8 cellular contexts compared by ENCODE assay signal in genomic region chr1:84690397-84691138, GRCh38. TPM values are rescaled to one million over a fixed set of nuclear protein-coding genes. Genes with fewer than 3 reads are reported as not detected.
DNase-seq lines count a peak whose midpoint lies in the region; ATAC-seq and TF ChIP-seq lines count a peak whose summit lies in the region.

SSX2IP (minus strand) TSS chr1:84690461; CDS start chr1:84671219, 19,242 bp downstream.

- H3K9ac ChIP-seq in IMR-90 (ENCODE audit: low read depth, low read length) = peak within 1 kb of the TSS; percentile 65

- H4K91ac ChIP-seq in IMR-90 (ENCODE audit: insufficient read depth, low read depth, low read length) = no peak within 1 kb of the TSS

- POLR2A ChIA-PET in IMR-90 (lab: Charles Lee; ENCODE audit: unreplicated experiment) = no interaction called here
- POLR2A ChIA-PET in OCI-LY7 (lab: Charles Lee) = interaction anchor here (0.6 to 1.5 kb wide), 3 partner anchors 117 to 388 kb away, joined by 4 to 7 read pairs (median 6); partner anchors contain the start of genes GNG5 and SPATA1

- TF ChIP-seq RAD21 in IMR-90 (IDR thresholded peaks at IDR 0.05; ENCODE audit: low read length) = no peak

- peak within 1 kb of the TSS; percentile 96 for H3K4me3 ChIP-seq in IMR-90 (ENCODE audit: insufficient read depth, low read depth, low read length)
- H3K4me3 ChIP-seq in OCI-LY7 (ENCODE audit: low read depth, low read length, poor library complexity, severe bottlenecking) = peak within 1 kb of the TSS; percentile 84
- H3K4me3 ChIP-seq in epithelial cell of esophagus (ENCODE audit: low read length) = peak within 1 kb of the TSS; percentile 72

- no peak within 1 kb of the TSS; the same call in 1 of the 2 replicates for H3K14ac ChIP-seq in IMR-90 (replicated peaks; ENCODE audit: low read depth, low read length)

- dilution Hi-C loops in IMR-90 (cut with HindIII; ENCODE audit: low sequenced_read_pairs, unreplicated experiment) = no loop called here

- H2AFZ ChIP-seq in IMR-90 (replicated peaks; ENCODE audit: low read length, poor library complexity) (peak within 1 kb of the TSS; percentile 91), OCI-LY7 (ENCODE audit: low read length) (peak within 1 kb of the TSS; percentile 93)

- H3K36me3 ChIP-seq in IMR-90 (ENCODE audit: control insufficient read depth, insufficient read depth, low read length) (no peaks in the 10 kb centered on the region), OCI-LY7 (ENCODE audit: insufficient read depth, low read length) (no peaks in the 10 kb centered on the region; the same call in 1 of the 2 replicates)

- no peak within 1 kb of the TSS for H2BK120ac ChIP-seq in IMR-90 (ENCODE audit: low read depth, low read length)

- H2AK9ac ChIP-seq in IMR-90 (replicated peaks; ENCODE audit: low read depth, low read length, poor library complexity) = peak within 1 kb of the TSS; percentile 33

- peak within 1 kb of the TSS; percentile 31; the same call in 1 of the 2 replicates for H4K5ac ChIP-seq in IMR-90 (ENCODE audit: low read depth, low read length)

- BruUV-seq in IMR-90 (replicated peaks; lab: Mats Ljungman, UMichigan) = no TSS peak
- no TSS peak for BruUV-seq in OCI-LY7 (replicated peaks; lab: Mats Ljungman, UMichigan)

- no peak within 1 kb of the TSS for H3K56ac ChIP-seq in IMR-90 (ENCODE audit: extremely low read depth, insufficient read depth, low read length)

- H3K23ac ChIP-seq in IMR-90 (ENCODE audit: low read depth, low read length) = peak within 1 kb of the TSS; percentile 41

- H2BK15ac ChIP-seq in IMR-90 (ENCODE audit: low read depth, low read length) = no peak within 1 kb of the TSS; the same call in 2 of the 3 replicates

- peaks cover 16 to 18% of the 10 kb centered on the region in 2 experiments for H3K79me1 ChIP-seq in IMR-90 (ENCODE audit: low read depth in 1 of 2, low read length in 2 of 2)

- in situ Hi-C loops in IMR-90 (cut with MboI; ENCODE audit: low sequenced_read_pairs) = no loop called here

- TF ChIP-seq CTCF in IMR-90 (conservative IDR thresholded peaks at IDR 0.05; ENCODE audit: low read depth, low read length) (no peak), OCI-LY7 (conservative IDR thresholded peaks at IDR 0.05; ENCODE audit: low read length) (no peak), epithelial cell of esophagus (IDR thresholded peaks at IDR 0.05; ENCODE audit: insufficient read depth, low read depth, low read length, missing control alignments) (no peak)

- H4K20me1 ChIP-seq in IMR-90 (ENCODE audit: insufficient read depth, low read length) (no peaks in the 10 kb centered on the region; the same call in 1 of the 2 replicates), OCI-LY7 (ENCODE audit: insufficient read depth, low read length) (peaks cover 25% of the 10 kb centered on the region; the same call in 1 of the 2 replicates)

- H3K4me2 ChIP-seq in IMR-90 (ENCODE audit: low read depth, low read length) (peak within 1 kb of the TSS; percentile 92), OCI-LY7 (ENCODE audit: low read length) (peak within 1 kb of the TSS; percentile 95)

- H2BK20ac ChIP-seq in IMR-90 (ENCODE audit: low read depth, low read length) = no peak within 1 kb of the TSS

- intact Hi-C loops in IMR-90 (cut with micrococcal nuclease) (loop anchor here (5.0 kb wide), 1 partner anchor 37 kb away; no protein-coding TSS in a partner anchor), OCI-LY7 (cut with micrococcal nuclease; ENCODE audit: unreplicated experiment) (loop anchor here (1.0 to 10.0 kb wide), 7 partner anchors 70 to 584 kb away; partner anchors contain the start of genes BCL10, CTBS, GNG5 and MCOLN2)

- H3K18ac ChIP-seq in IMR-90 (ENCODE audit: low read depth, low read length) = peak within 1 kb of the TSS; percentile 8; the same call in 1 of the 2 replicates

- H3K79me2 ChIP-seq in OCI-LY7 (ENCODE audit: insufficient read depth, low read depth, low read length) = peaks cover 54% of the 10 kb centered on the region

- 0% methylated on average over 18 of the region's 68 CpGs; no CpG with 5 or more reads in 1 of the 2 experiments for WGBS in IMR-90 (ENCODE audit: extremely low coverage in 2 of 2, insufficient read length in 1 of 2), 2 experiments

- H3K9me3 ChIP-seq in IMR-90 (ENCODE audit: control insufficient read depth, insufficient read depth, low read length) (no peaks in the 10 kb centered on the region), OCI-LY7 (ENCODE audit: low read length) (no peaks in the 10 kb centered on the region)

- H3K4me1 ChIP-seq in IMR-90 (ENCODE audit: control insufficient read depth, insufficient read depth, low read length) = peaks cover 4% of the 10 kb centered on the region
- H3K4me1 ChIP-seq in OCI-LY7 (ENCODE audit: insufficient read depth, low read length, poor library complexity, severe bottlenecking) = peaks cover 48% of the 10 kb centered on the region

- no peak for TF ChIP-seq POLR2A in IMR-90 (IDR thresholded peaks at IDR 0.05; ENCODE audit: low read depth, low read length)

- peaks cover 2% of the 10 kb centered on the region; the same call in 1 of the 2 replicates for H3K9me1 ChIP-seq in IMR-90 (ENCODE audit: insufficient read depth, low read length)

- H3K4ac ChIP-seq in IMR-90 (ENCODE audit: low read depth, low read length) = peak within 1 kb of the TSS; percentile 32; the same call in 1 of the 2 replicates

- no peak within 1 kb of the TSS for H2AK5ac ChIP-seq in IMR-90 (ENCODE audit: low read depth, low read length)

- ATAC-seq in GM21529 (IDR thresholded peaks at IDR 0.05; ENCODE audit: unreplicated experiment) (peak; percentile 90), IMR-90 (ENCODE audit: low read depth) (peak; percentile 93)

- no peaks in the 10 kb centered on the region for H3K9me2 ChIP-seq in OCI-LY7 (ENCODE audit: insufficient read depth, low read length)

- H2BK5ac ChIP-seq in IMR-90 (ENCODE audit: low read depth, low read length, poor library complexity, severe bottlenecking) = peak within 1 kb of the TSS; percentile 66

- peak; percentile 93 for DNase-seq in DMS 273 treated with DMSO at 0.1 percent for 48 hours (lab: John Stamatoyannopoulos, UW)
- peak; percentile 97 for DNase-seq in IMR-90
- peak; percentile 97 for DNase-seq in OCI-LY7 (ENCODE audit: low spot score)
- DNase-seq in activated T-cell treated with anti-CD3 and anti-CD28 coated beads for 24 hours (ENCODE audit: low read depth) = peak; percentile 99
- peak; percentile 98 for DNase-seq in epithelial cell of esophagus (ENCODE audit: low read depth)
- peak; percentile 87 for DNase-seq in middle frontal gyrus (ENCODE audit: extremely low spot score, low spot score)
- peak; percentile 99 to 100 for DNase-seq in stimulated activated CD8-positive, alpha-beta memory T cell treated with anti-CD3 and anti-CD28 coated beads, Interleukin-2, amount 100 ng/mL, for 1 hour (ENCODE audit: low read depth in 2 of 2)

- H3K27me3 ChIP-seq in IMR-90 (ENCODE audit: control insufficient read depth, insufficient read depth, low read length) = no peaks in the 10 kb centered on the region

- H3K27ac ChIP-seq in IMR-90 (ENCODE audit: insufficient read depth, low read length) (peak within 1 kb of the TSS; percentile 80), OCI-LY7 (ENCODE audit: low read depth, low read length, poor library complexity, severe bottlenecking) (peak within 1 kb of the TSS; percentile 77)

- CTCF ChIA-PET in IMR-90 (lab: Yijun Ruan, JAX) (interaction anchor here (0.6 kb wide), 1 partner anchor 414 kb away, joined by 3 read pairs; no protein-coding TSS in a partner anchor), OCI-LY7 (lab: Charles Lee; ENCODE audit: unreplicated experiment) (no interaction called here)

- peak within 1 kb of the TSS; percentile 39 to 79 for H4K8ac ChIP-seq in IMR-90 (ENCODE audit: low read depth in 2 of 2, low read length in 2 of 2)

TF ChIP-seq in IMR-90, 13 proteins besides CTCF, POLR2A, EP300 and RAD21:
- TF ChIP-seq CEBPB (IDR thresholded peaks at IDR 0.05; ENCODE audit: low read depth, low read length) (no peak), MAZ (IDR thresholded peaks at IDR 0.05; ENCODE audit: borderline replicate concordance, low read depth, low read length) (peak; percentile 65), BHLHE40 (IDR thresholded peaks at IDR 0.05; ENCODE audit: low read depth, low read length) (no peak), FOS (IDR thresholded peaks at IDR 0.05; ENCODE audit: low read depth, low read length) (peak; percentile 30; the same call in 1 of the 2 replicates), MXI1 (IDR thresholded peaks at IDR 0.05; ENCODE audit: borderline replicate concordance, low read depth, low read length) (0 out of 2 replicates have a peak, but pooled peaks have one; percentile 40), RCOR1 (IDR thresholded peaks at IDR 0.05; ENCODE audit: insufficient replicate concordance, low read length) (peak; percentile 97), RFX5 (IDR thresholded peaks at IDR 0.05; ENCODE audit: low read depth, low read length) (no peak)

RNA-seq across cellular contexts. Expression of gene SSX2IP, which starts in this region (rescaled TPM):
- total RNA-seq in IMR-90 (2012; rRNA removed) (13.4 and 22.8 TPM in 2 replicates), OCI-LY7 (2022) (24.4 and 28.1 TPM in 2 replicates)
- polyA plus RNA-seq in IMR-90 (2012; rRNA removed) = 4.6 and 7.7 TPM in 2 replicates
- polyA plus RNA-seq in IMR-90 (2012; cell fraction: cytosol; rRNA removed) = 0.77 and 1.4 TPM in 2 replicates
- polyA plus RNA-seq in IMR-90 (2012; cell fraction: nucleus; rRNA removed; ENCODE audit: low replicate concordance) = 0.90 and 7.3 TPM in 2 replicates
- 24.1 and 29.9 TPM in 2 replicates for total RNA-seq in OCI-LY7 (2014; rRNA removed; shearing (Covaris generic))

Comparison
In these comparisons a context has a peak if more than half of its experiments do, and no peak if none do; other contexts are left out.
1. Peak in every context shown above with its lines: DNase-seq, ATAC-seq, H3K4me3 ChIP-seq and H3K27ac ChIP-seq.